ENCODE assay signal across 1 cellular context in the genomic region with DNA sequence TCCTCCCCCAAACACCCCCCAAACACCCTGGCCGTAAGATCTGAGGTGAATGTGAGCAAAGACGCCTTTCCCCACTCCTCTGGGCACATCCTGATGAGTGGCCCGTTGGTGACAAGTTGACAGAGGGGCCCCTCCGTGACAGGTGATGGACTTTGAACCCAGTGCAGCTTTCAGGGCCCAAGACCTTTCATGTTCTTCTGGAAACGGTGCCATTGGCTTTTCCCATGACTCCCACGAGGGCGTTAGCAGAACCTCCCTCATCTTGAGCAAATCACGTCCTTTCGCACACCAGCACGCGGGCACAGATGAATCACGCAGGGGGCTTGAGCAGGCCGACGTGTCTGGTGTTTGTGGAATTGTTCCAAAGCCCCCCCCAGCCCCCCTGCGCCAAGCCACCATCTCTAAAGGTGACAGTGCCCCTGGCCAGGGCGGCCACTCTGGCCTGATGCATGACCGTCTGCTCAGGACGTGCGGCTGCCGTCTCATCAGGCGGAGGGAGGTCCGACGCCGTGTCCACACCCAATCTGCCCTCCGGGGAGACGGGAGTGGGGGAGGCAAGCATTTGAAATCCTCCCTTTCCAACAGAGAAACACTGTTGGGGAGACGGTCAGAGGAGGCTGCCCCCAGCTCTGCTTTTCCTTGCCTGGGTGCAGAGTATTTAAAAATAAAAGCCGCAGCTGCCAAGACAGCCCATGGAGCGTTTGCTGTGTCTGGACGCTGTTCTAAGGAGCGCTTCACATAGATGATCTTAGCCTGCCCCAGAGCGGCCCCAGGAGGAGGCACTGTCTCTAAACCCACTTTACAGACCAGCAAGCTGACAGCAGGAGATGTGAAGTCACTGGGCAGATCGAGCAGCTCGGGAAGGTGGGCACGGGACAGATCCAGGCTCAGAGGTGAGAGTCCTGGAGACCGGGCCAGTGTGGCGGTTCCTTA.
TF ChIP-seq lines count a peak whose summit lies in the region.

No MANE protein-coding gene starts in this region.

TF ChIP-seq in HepG2, 621 proteins besides CTCF, POLR2A, EP300 and RAD21 (continued from another document and continues in another):
- peak; percentile 25; the same call in 1 of the 2 replicates for TF ChIP-seq FOXC1 (CRISPR knock-in tag; IDR thresholded peaks at IDR 0.05; ENCODE audit: borderline replicate concordance)
- TF ChIP-seq HNRNPK (IDR thresholded peaks at IDR 0.05; ENCODE audit: low read depth, low read length, poor library complexity, severe bottlenecking), result no peak
- TF ChIP-seq, protein P1, sequence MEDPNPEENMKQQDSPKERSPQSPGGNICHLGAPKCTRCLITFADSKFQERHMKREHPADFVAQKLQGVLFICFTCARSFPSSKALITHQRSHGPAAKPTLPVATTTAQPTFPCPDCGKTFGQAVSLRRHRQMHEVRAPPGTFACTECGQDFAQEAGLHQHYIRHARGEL (CRISPR knock-in tag; IDR thresholded peaks at IDR 0.05), result no peak
- 0 out of 2 replicates have a peak, but pooled peaks have one; percentile 34 for TF ChIP-seq POLR2AphosphoS5 (IDR thresholded peaks at IDR 0.05; ENCODE audit: low read depth, low read length)
- peak; percentile 90 for TF ChIP-seq KDM6A (CRISPR knock-in tag; IDR thresholded peaks at IDR 0.05; ENCODE audit: low read depth)
- TF ChIP-seq, protein P2, sequence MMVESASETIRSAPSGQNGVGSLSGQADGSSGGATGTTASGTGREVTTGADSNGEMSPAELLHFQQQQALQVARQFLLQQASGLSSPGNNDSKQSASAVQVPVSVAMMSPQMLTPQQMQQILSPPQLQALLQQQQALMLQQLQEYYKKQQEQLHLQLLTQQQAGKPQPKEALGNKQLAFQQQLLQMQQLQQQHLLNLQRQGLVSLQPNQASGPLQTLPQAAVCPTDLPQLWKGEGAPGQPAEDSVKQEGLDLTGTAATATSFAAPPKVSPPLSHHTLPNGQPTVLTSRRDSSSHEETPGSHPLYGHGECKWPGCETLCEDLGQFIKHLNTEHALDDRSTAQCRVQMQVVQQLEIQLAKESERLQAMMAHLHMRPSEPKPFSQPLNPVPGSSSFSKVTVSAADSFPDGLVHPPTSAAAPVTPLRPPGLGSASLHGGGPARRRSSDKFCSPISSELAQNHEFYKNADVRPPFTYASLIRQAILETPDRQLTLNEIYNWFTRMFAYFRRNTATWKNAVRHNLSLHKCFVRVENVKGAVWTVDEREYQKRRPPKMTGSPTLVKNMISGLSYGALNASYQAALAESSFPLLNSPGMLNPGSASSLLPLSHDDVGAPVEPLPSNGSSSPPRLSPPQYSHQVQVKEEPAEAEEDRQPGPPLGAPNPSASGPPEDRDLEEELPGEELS (CRISPR knock-in tag; IDR thresholded peaks at IDR 0.05), result 0 out of 2 replicates have a peak, but pooled peaks have one; percentile 32
- TF ChIP-seq, protein P3, sequence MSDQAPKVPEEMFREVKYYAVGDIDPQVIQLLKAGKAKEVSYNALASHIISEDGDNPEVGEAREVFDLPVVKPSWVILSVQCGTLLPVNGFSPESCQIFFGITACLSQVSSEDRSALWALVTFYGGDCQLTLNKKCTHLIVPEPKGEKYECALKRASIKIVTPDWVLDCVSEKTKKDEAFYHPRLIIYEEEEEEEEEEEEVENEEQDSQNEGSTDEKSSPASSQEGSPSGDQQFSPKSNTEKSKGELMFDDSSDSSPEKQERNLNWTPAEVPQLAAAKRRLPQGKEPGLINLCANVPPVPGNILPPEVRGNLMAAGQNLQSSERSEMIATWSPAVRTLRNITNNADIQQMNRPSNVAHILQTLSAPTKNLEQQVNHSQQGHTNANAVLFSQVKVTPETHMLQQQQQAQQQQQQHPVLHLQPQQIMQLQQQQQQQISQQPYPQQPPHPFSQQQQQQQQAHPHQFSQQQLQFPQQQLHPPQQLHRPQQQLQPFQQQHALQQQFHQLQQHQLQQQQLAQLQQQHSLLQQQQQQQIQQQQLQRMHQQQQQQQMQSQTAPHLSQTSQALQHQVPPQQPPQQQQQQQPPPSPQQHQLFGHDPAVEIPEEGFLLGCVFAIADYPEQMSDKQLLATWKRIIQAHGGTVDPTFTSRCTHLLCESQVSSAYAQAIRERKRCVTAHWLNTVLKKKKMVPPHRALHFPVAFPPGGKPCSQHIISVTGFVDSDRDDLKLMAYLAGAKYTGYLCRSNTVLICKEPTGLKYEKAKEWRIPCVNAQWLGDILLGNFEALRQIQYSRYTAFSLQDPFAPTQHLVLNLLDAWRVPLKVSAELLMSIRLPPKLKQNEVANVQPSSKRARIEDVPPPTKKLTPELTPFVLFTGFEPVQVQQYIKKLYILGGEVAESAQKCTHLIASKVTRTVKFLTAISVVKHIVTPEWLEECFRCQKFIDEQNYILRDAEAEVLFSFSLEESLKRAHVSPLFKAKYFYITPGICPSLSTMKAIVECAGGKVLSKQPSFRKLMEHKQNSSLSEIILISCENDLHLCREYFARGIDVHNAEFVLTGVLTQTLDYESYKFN (CRISPR knock-in tag; conservative IDR thresholded peaks at IDR 0.05), result peak; percentile 95
- no peak for TF ChIP-seq SRSF1 (optimal IDR thresholded peaks at IDR 0.05; ENCODE audit: low read depth, low read length)
- TF ChIP-seq ZKSCAN1 (IDR thresholded peaks at IDR 0.05; ENCODE audit: low read length), result no peak
- TF ChIP-seq, protein P4, sequence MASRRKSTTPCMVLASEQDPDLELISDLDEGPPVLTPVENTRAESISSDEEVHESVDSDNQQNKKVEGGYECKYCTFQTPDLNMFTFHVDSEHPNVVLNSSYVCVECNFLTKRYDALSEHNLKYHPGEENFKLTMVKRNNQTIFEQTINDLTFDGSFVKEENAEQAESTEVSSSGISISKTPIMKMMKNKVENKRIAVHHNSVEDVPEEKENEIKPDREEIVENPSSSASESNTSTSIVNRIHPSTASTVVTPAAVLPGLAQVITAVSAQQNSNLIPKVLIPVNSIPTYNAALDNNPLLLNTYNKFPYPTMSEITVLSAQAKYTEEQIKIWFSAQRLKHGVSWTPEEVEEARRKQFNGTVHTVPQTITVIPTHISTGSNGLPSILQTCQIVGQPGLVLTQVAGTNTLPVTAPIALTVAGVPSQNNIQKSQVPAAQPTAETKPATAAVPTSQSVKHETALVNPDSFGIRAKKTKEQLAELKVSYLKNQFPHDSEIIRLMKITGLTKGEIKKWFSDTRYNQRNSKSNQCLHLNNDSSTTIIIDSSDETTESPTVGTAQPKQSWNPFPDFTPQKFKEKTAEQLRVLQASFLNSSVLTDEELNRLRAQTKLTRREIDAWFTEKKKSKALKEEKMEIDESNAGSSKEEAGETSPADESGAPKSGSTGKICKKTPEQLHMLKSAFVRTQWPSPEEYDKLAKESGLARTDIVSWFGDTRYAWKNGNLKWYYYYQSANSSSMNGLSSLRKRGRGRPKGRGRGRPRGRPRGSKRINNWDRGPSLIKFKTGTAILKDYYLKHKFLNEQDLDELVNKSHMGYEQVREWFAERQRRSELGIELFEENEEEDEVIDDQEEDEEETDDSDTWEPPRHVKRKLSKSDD (CRISPR knock-in tag; IDR thresholded peaks at IDR 0.05; ENCODE audit: low read depth), result 0 out of 2 replicates have a peak, but pooled peaks have one; percentile 26
- TF ChIP-seq ZMYM3 (CRISPR knock-in tag; IDR thresholded peaks at IDR 0.05), result peak; percentile 55
- TF ChIP-seq, protein P5, sequence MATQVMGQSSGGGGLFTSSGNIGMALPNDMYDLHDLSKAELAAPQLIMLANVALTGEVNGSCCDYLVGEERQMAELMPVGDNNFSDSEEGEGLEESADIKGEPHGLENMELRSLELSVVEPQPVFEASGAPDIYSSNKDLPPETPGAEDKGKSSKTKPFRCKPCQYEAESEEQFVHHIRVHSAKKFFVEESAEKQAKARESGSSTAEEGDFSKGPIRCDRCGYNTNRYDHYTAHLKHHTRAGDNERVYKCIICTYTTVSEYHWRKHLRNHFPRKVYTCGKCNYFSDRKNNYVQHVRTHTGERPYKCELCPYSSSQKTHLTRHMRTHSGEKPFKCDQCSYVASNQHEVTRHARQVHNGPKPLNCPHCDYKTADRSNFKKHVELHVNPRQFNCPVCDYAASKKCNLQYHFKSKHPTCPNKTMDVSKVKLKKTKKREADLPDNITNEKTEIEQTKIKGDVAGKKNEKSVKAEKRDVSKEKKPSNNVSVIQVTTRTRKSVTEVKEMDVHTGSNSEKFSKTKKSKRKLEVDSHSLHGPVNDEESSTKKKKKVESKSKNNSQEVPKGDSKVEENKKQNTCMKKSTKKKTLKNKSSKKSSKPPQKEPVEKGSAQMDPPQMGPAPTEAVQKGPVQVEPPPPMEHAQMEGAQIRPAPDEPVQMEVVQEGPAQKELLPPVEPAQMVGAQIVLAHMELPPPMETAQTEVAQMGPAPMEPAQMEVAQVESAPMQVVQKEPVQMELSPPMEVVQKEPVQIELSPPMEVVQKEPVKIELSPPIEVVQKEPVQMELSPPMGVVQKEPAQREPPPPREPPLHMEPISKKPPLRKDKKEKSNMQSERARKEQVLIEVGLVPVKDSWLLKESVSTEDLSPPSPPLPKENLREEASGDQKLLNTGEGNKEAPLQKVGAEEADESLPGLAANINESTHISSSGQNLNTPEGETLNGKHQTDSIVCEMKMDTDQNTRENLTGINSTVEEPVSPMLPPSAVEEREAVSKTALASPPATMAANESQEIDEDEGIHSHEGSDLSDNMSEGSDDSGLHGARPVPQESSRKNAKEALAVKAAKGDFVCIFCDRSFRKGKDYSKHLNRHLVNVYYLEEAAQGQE (IDR thresholded peaks at IDR 0.05; ENCODE audit: borderline replicate concordance in 1 of 2, low read depth in 1 of 2, low read length in 2 of 2), result peak in 1 of 2 experiments; percentile 50; a peak in 1 of 4 replicates
- no peak for TF ChIP-seq ZNF83 (CRISPR knock-in tag; IDR thresholded peaks at IDR 0.05; ENCODE audit: borderline replicate concordance)
- no peak for TF ChIP-seq KLF9 (CRISPR knock-in tag; IDR thresholded peaks at IDR 0.05; ENCODE audit: low read depth)
- TF ChIP-seq, protein P6, sequence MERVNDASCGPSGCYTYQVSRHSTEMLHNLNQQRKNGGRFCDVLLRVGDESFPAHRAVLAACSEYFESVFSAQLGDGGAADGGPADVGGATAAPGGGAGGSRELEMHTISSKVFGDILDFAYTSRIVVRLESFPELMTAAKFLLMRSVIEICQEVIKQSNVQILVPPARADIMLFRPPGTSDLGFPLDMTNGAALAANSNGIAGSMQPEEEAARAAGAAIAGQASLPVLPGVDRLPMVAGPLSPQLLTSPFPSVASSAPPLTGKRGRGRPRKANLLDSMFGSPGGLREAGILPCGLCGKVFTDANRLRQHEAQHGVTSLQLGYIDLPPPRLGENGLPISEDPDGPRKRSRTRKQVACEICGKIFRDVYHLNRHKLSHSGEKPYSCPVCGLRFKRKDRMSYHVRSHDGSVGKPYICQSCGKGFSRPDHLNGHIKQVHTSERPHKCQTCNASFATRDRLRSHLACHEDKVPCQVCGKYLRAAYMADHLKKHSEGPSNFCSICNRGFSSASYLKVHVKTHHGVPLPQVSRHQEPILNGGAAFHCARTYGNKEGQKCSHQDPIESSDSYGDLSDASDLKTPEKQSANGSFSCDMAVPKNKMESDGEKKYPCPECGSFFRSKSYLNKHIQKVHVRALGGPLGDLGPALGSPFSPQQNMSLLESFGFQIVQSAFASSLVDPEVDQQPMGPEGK (CRISPR knock-in tag; IDR thresholded peaks at IDR 0.05), result peak; percentile 75; the same call in 1 of the 2 replicates
- TF ChIP-seq, protein P7, sequence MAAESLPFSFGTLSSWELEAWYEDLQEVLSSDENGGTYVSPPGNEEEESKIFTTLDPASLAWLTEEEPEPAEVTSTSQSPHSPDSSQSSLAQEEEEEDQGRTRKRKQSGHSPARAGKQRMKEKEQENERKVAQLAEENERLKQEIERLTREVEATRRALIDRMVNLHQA (CRISPR knock-in tag; IDR thresholded peaks at IDR 0.05), result no peak
- TF ChIP-seq, protein P8, sequence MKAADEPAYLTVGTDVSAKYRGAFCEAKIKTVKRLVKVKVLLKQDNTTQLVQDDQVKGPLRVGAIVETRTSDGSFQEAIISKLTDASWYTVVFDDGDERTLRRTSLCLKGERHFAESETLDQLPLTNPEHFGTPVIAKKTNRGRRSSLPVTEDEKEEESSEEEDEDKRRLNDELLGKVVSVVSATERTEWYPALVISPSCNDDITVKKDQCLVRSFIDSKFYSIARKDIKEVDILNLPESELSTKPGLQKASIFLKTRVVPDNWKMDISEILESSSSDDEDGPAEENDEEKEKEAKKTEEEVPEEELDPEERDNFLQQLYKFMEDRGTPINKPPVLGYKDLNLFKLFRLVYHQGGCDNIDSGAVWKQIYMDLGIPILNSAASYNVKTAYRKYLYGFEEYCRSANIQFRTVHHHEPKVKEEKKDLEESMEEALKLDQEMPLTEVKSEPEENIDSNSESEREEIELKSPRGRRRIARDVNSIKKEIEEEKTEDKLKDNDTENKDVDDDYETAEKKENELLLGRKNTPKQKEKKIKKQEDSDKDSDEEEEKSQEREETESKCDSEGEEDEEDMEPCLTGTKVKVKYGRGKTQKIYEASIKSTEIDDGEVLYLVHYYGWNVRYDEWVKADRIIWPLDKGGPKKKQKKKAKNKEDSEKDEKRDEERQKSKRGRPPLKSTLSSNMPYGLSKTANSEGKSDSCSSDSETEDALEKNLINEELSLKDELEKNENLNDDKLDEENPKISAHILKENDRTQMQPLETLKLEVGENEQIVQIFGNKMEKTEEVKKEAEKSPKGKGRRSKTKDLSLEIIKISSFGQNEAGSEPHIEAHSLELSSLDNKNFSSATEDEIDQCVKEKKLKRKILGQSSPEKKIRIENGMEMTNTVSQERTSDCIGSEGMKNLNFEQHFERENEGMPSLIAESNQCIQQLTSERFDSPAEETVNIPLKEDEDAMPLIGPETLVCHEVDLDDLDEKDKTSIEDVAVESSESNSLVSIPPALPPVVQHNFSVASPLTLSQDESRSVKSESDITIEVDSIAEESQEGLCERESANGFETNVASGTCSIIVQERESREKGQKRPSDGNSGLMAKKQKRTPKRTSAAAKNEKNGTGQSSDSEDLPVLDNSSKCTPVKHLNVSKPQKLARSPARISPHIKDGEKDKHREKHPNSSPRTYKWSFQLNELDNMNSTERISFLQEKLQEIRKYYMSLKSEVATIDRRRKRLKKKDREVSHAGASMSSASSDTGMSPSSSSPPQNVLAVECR (CRISPR knock-in tag; IDR thresholded peaks at IDR 0.05; ENCODE audit: borderline replicate concordance), result peak; percentile 62; the same call in 1 of the 2 replicates
- no peak for TF ChIP-seq NFE2L2 (IDR thresholded peaks at IDR 0.05; ENCODE audit: low read length)
- peak; percentile 53; the same call in 1 of the 2 replicates for TF ChIP-seq ATF7-NPFF (CRISPR knock-in tag; IDR thresholded peaks at IDR 0.05; ENCODE audit: low read depth)
- 0 out of 2 replicates have a peak, but pooled peaks have one; percentile 9 for TF ChIP-seq ZMYM2 (CRISPR knock-in tag; IDR thresholded peaks at IDR 0.05)
- TF ChIP-seq, protein P9, sequence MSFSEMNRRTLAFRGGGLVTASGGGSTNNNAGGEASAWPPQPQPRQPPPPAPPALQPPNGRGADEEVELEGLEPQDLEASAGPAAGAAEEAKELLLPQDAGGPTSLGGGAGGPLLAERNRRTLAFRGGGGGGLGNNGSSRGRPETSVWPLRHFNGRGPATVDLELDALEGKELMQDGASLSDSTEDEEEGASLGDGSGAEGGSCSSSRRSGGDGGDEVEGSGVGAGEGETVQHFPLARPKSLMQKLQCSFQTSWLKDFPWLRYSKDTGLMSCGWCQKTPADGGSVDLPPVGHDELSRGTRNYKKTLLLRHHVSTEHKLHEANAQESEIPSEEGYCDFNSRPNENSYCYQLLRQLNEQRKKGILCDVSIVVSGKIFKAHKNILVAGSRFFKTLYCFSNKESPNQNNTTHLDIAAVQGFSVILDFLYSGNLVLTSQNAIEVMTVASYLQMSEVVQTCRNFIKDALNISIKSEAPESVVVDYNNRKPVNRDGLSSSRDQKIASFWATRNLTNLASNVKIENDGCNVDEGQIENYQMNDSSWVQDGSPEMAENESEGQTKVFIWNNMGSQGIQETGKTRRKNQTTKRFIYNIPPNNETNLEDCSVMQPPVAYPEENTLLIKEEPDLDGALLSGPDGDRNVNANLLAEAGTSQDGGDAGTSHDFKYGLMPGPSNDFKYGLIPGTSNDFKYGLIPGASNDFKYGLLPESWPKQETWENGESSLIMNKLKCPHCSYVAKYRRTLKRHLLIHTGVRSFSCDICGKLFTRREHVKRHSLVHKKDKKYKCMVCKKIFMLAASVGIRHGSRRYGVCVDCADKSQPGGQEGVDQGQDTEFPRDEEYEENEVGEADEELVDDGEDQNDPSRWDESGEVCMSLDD (CRISPR knock-in tag; IDR thresholded peaks at IDR 0.05; ENCODE audit: borderline replicate concordance), result peak; percentile 75; the same call in 1 of the 2 replicates
